ENCODE assay signal across 13 cellular contexts in the genomic region with DNA sequence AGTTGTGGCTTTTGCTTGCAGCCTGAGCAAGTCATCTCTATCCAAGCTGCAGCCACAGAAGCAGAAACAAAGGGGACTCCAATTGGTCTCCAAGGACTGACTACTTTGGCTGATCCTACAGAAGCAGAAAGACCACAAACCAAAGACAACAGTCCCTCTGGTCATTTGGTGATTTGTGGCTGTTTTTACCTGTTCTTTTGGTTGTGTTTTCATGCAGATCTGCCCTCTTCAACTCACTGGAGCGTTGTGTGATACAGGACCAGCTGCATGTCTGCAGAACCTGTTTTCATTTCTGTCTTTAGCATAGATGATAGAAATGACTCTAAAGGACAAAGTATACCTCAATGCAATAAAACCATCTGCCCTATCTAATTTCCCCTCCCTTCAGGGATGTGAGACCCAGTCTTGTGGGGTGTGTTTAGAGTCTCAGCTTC. TPM values are rescaled to one million over a fixed set of nuclear protein-coding genes. Genes with fewer than 3 reads are reported as not detected.
DNase-seq lines count a peak whose midpoint lies in the region; ATAC-seq and TF ChIP-seq lines count a peak whose summit lies in the region.
"Had no signal": no experiment of that assay in that cellular context is flagged by ENCODE, and none has a peak within 500 bp of the region (broad histone marks: within the 10 kb centered on the region; RNA-seq: fewer than 3 reads in every experiment).

No MANE protein-coding gene starts in this region.

- H3K27ac ChIP-seq in gastroesophageal sphincter = no peak overlapping the region
- H3K27ac ChIP-seq: body of pancreas, SK-N-MC had no signal

- intact Hi-C loops in posterior cingulate gyrus (cut with DNase I) = no loop called here

- H3K27me3 ChIP-seq in gastroesophageal sphincter = peaks cover 5% of the 10 kb centered on the region
- H3K27me3 ChIP-seq: body of pancreas had no signal

- H3K4me1 ChIP-seq in gastroesophageal sphincter = no peaks in the 10 kb centered on the region

- H3K4me3 ChIP-seq in gastroesophageal sphincter = no peak overlapping the region
- H3K4me3 ChIP-seq: body of pancreas, SK-N-MC had no signal

- DNase-seq in medulla oblongata (ENCODE audit: extremely low spot score) (peak; percentile 43), KG1 (lab: John Stamatoyannopoulos, UW) (no peak), NCI-H1694 treated with DMSO at 0.1 percent for 48 hours (lab: John Stamatoyannopoulos, UW) (no peak), posterior cingulate gyrus (no peak)
- DNase-seq: body of pancreas, NCI-H2029 had no signal

- TF ChIP-seq POLR2A in gastroesophageal sphincter (IDR thresholded peaks at IDR 0.05) = no peak

- no peaks in the 10 kb centered on the region for H3K36me3 ChIP-seq in gastroesophageal sphincter

- H3K9me3 ChIP-seq in gastroesophageal sphincter = no peaks in the 10 kb centered on the region
- H3K9me3 ChIP-seq: body of pancreas had no signal

- no peak for TF ChIP-seq CTCF in gastroesophageal sphincter (IDR thresholded peaks at IDR 0.05)

- 80 to 91% methylated on average over 1 of the region's 1 CpG for WGBS in gastroesophageal sphincter (ENCODE audit: low coverage in 1 of 2), 2 donors

- TF ChIP-seq EP300 in gastroesophageal sphincter (IDR thresholded peaks at IDR 0.05) = no peak

- ATAC-seq in GM18867 (IDR thresholded peaks at IDR 0.05; ENCODE audit: unreplicated experiment) = peak; percentile 65
- peak; percentile 67 for ATAC-seq in GM21515 (IDR thresholded peaks at IDR 0.05; ENCODE audit: unreplicated experiment)
- peak; percentile 56 for ATAC-seq in HG03103 (IDR thresholded peaks at IDR 0.05; ENCODE audit: low read depth, unreplicated experiment)
- no peak for ATAC-seq in gastroesophageal sphincter
- ATAC-seq: body of pancreas had no signal

RNA-seq across cellular contexts. Expression of a gene that starts 48.8 kb away (rescaled TPM):
- under 1 TPM; under 0.01 to 0.99 (median 0.43) TPM for total RNA-seq in gastroesophageal sphincter
- total RNA-seq: activated CD8-positive, alpha-beta memory T cell treated with anti-CD3 and anti-CD28 coated beads for 36 hours; skeletal muscle tissue had no signal
